ENCODE assay signal across 17 cellular contexts in the genomic region with DNA sequence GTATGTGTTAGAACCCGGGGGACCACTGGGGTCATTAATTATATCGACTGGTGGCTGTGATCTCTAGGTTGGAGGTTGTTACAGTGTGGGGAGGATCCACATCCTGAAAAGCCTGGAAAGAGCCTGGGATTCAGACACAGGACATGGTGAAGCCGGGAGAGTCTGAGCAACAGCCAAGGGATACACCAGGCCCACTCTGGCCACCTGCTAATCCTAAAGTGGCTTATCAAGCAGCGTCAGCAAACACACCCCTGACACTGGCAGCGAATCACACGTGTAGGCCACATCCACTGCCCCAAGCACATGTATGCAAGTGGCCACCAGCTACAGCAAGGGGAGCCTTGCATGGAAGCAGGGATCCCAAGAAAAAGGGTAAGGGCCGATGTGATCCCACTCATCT. TPM values are rescaled to one million over a fixed set of nuclear protein-coding genes. Genes with fewer than 3 reads are reported as not detected.
A peak's percentile ranks its signal among the peaks of the same experiment; 100 is the strongest.
DNase-seq lines count a peak whose midpoint lies in the region; FAIRE-seq and TF ChIP-seq lines count a peak whose summit lies in the region.
"Had no signal": no experiment of that assay in that cellular context is flagged by ENCODE, and none has a peak within 500 bp of the region (broad histone marks: within the 10 kb centered on the region; RNA-seq: fewer than 3 reads in every experiment).

No MANE protein-coding gene starts in this region.

- no peak for FAIRE-seq in small intestine (lab: Jason Lieb, UNC)
- FAIRE-seq: endometrium, H1, keratinocyte had no signal

- H3K9me3 ChIP-seq in right atrium auricular region: no peaks in the 10 kb centered on the region
- H3K9me3 ChIP-seq in small intestine (ENCODE audit: control insufficient read depth, low read depth): no peaks in the 10 kb centered on the region
- H3K9me3 ChIP-seq in A673 (ENCODE audit: low read depth, low read length, poor library complexity, severe bottlenecking): no peaks in the 10 kb centered on the region

- whole genome bisulfite sequencing in small intestine, 3 donors: 81 to 88% (median 84%) methylated on average over 7 of the region's 7 CpGs

- POLR2A ChIA-PET in A673 (lab: Charles Lee; ENCODE audit: low non-redundant PET): no interaction called here

- TF ChIP-seq CTCF in right atrium auricular region (IDR thresholded peaks at IDR 0.05): no peak
- TF ChIP-seq CTCF in A673 (conservative IDR thresholded peaks at IDR 0.05; ENCODE audit: low read depth, low read length): no peak

- H3K27ac ChIP-seq in angular gyrus (ENCODE audit: low read depth, low read length): peak overlapping the region; percentile 85
- H3K27ac ChIP-seq in right atrium auricular region: peak overlapping the region; percentile 70 to 86
- H3K27ac ChIP-seq in small intestine (ENCODE audit: low read depth in 1 of 2, low read length in 1 of 2): peak overlapping the region; percentile 8 to 37
- no peak overlapping the region for H3K27ac ChIP-seq in A673 (ENCODE audit: low read depth, low read length, poor library complexity, severe bottlenecking)
- H3K27ac ChIP-seq: brain microvascular endothelial cell had no signal

- H3K4me3 ChIP-seq in right atrium auricular region: no peak overlapping the region
- H3K4me3 ChIP-seq in small intestine (ENCODE audit: low read depth in 1 of 2, low read length in 2 of 2): no peak overlapping the region
- no peak overlapping the region for H3K4me3 ChIP-seq in A673 (ENCODE audit: low read depth, low read length, poor library complexity, severe bottlenecking)

- H3K4me1 ChIP-seq in right atrium auricular region (peaks cover 0 to 80% of the 10 kb centered on the region in 2 donors), small intestine (ENCODE audit: control insufficient read depth in 2 of 2, insufficient read depth in 1 of 2, low read depth in 1 of 2, low read length in 1 of 2) (no peaks in the 10 kb centered on the region), A673 (ENCODE audit: insufficient read depth, low read length, poor library complexity, severe bottlenecking) (peaks cover 7% of the 10 kb centered on the region)

- in situ Hi-C loops in G401 (cut with HindIII; ENCODE audit: low sequenced_read_pairs): no loop called here

- CTCF ChIA-PET in A673 (lab: Charles Lee): no interaction called here

- BruUV-seq in A673 (replicated peaks; lab: Mats Ljungman, UMichigan): no TSS peak

- intact Hi-C loops in A673 (cut with micrococcal nuclease; ENCODE audit: unreplicated experiment): no loop called here

- H3K27me3 ChIP-seq in right atrium auricular region (no peaks in the 10 kb centered on the region), small intestine (ENCODE audit: control insufficient read depth in 2 of 2, insufficient read depth in 2 of 2, low read length in 2 of 2) (no peaks in the 10 kb centered on the region), A673 (replicated peaks; ENCODE audit: insufficient read depth, low read depth, low read length, poor library complexity) (no peaks in the 10 kb centered on the region)
- H3K27me3 ChIP-seq: brain microvascular endothelial cell had no signal

- peaks cover 9% of the 10 kb centered on the region for H3K36me3 ChIP-seq in right atrium auricular region
- H3K36me3 ChIP-seq in small intestine (ENCODE audit: control insufficient read depth in 2 of 2, insufficient read depth in 2 of 2, low read length in 2 of 2): no peaks in the 10 kb centered on the region
- no peaks in the 10 kb centered on the region for H3K36me3 ChIP-seq in A673 (ENCODE audit: insufficient read depth, low read length, poor library complexity, severe bottlenecking)
- H3K36me3 ChIP-seq: brain microvascular endothelial cell had no signal

- DNase-seq in G401 (ENCODE audit: low spot score) (peak; percentile 46), right atrium auricular region (ENCODE audit: low spot score) (no peak), small intestine (no peak), HT-29 (ENCODE audit: low spot score) (no peak), A673 (ENCODE audit: low spot score) (no peak), kidney glomerular epithelial cell (lab: John Stamatoyannopoulos, UW) (no peak)
- DNase-seq in stimulated activated CD4-positive, alpha-beta T cell treated with anti-CD3 and anti-CD28 coated beads, Interleukin-4, amount 100 ng/mL, for 1 hour: no peak
- DNase-seq: activated B cell treated with CpG ODN at 0.5 μM for 24 hours; activated naive CD4-positive, alpha-beta T cell treated with anti-CD3 and anti-CD28 coated beads, Interleukin-2, amount 10 ng/mL, durations not matched to agents 7 days and 5 days; brain microvascular endothelial cell; MV-4-11; NCI-H2171; SW 1271 had no signal

RNA-seq across cellular contexts. Expression of a gene that starts 41.0 kb away (rescaled TPM):
- not detected in 2 replicates for total RNA-seq in G401 (2014; rRNA removed; shearing (Covaris generic))
- total RNA-seq in right atrium auricular region: 10 to 100 TPM; 66.2 to 96.3 TPM
- 1 to 10 TPM; 1.1 to 7.3 (median 1.9) TPM for polyA plus RNA-seq in small intestine
- 13.3 and 13.5 TPM in 2 replicates for total RNA-seq in HT-29 (2014; rRNA removed; shearing (Covaris generic))
- total RNA-seq in A673 (2021): 7.5 and 8.8 TPM in 2 replicates
